2 cellular contexts compared by ENCODE assay signal in the genomic region with DNA sequence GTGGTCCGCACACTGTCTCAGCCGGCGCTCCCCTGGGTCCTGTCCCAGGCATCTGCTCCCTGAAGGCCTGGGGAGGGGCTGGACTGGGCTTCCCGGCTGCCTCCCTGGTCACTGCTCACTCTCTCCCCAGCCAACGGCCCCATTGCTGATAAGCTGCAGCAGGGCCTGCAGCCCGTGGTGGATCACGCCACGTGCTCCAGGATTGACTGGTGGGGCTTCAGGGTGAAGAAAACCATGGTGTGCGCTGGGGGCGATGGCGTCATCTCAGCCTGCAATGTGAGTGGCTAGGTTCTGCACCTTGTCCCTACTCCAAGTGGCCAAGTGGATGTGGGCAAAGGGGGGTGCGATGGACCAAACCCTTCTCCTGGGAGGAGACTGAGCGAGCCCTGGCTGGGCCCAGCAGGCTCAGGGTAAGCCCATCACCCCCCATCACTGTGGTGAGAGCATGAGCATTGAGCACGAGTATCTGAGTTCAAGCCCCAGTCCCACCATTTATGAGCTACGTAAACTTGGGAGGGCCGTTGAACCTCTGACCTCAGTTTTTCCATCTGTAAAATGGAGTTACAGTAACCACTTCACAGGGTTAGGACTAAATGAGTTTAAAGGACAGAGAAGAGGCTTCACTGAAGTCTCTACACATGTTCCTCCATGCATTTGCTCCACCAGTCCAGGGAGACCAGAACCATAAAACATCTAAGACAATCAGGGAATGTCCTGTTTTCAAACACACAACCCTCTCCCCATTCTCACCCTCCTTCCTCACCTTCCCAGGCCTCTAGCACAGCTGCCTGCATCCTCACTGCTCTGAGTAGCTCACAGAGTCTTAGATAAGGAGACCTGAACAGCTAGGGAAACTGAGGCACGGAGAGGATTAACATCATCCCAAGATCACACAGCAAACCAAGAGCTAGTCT.
TF ChIP-seq lines count a peak whose summit lies in the region.

No MANE protein-coding gene starts in this region.

TF ChIP-seq in HEK293, 187 proteins besides CTCF, POLR2A, EP300 and RAD21:
- no peak for TF ChIP-seq MEIS1 (CRISPR knock-in tag; IDR thresholded peaks at IDR 0.05; ENCODE audit: borderline replicate concordance)
- TF ChIP-seq, protein P1, sequence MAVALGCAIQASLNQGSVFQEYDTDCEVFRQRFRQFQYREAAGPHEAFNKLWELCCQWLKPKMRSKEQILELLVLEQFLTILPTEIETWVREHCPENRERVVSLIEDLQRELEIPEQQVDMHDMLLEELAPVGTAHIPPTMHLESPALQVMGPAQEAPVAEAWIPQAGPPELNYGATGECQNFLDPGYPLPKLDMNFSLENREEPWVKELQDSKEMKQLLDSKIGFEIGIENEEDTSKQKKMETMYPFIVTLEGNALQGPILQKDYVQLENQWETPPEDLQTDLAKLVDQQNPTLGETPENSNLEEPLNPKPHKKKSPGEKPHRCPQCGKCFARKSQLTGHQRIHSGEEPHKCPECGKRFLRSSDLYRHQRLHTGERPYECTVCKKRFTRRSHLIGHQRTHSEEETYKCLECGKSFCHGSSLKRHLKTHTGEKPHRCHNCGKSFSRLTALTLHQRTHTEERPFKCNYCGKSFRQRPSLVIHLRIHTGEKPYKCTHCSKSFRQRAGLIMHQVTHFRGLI (tag by site-specific recombination; IDR thresholded peaks at IDR 0.05) = peak; percentile 16; the same call in 1 of the 2 replicates

TF ChIP-seq in K562, 482 proteins besides CTCF, POLR2A, EP300 and RAD21 (continues in another document):
- TF ChIP-seq MYC (IDR thresholded peaks at IDR 0.05; ENCODE audit: low read depth, low read length) = peak; percentile 97
- TF ChIP-seq MYC (CRISPR knock-in tag; IDR thresholded peaks at IDR 0.05; ENCODE audit: borderline replicate concordance, low read depth) = peak; percentile 77
- TF ChIP-seq, protein P2, sequence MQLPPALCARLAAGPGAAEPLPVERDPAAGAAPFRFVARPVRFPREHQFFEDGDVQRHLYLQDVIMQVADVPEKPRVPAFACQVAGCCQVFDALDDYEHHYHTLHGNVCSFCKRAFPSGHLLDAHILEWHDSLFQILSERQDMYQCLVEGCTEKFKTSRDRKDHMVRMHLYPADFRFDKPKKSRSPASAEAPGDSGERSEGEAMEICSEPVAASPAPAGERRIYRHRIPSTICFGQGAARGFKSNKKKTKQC (CRISPR knock-in tag; IDR thresholded peaks at IDR 0.05) = 0 out of 2 replicates have a peak, but pooled peaks have one; percentile 60
- TF ChIP-seq SRF (CRISPR knock-in tag; IDR thresholded peaks at IDR 0.05) = peak in 1 of 2 experiments; percentile 81; a peak in 1 of 4 replicates
- no peak for TF ChIP-seq PCBP2 (IDR thresholded peaks at IDR 0.05; ENCODE audit: low read depth, low read length, poor library complexity, severe bottlenecking)
- TF ChIP-seq ZBTB17 (CRISPR knock-in tag; IDR thresholded peaks at IDR 0.05) = 0 out of 2 replicates have a peak, but pooled peaks have one; percentile 31
- peak; percentile 96 for TF ChIP-seq L3MBTL2 (IDR thresholded peaks at IDR 0.05)
- TF ChIP-seq, protein P3, sequence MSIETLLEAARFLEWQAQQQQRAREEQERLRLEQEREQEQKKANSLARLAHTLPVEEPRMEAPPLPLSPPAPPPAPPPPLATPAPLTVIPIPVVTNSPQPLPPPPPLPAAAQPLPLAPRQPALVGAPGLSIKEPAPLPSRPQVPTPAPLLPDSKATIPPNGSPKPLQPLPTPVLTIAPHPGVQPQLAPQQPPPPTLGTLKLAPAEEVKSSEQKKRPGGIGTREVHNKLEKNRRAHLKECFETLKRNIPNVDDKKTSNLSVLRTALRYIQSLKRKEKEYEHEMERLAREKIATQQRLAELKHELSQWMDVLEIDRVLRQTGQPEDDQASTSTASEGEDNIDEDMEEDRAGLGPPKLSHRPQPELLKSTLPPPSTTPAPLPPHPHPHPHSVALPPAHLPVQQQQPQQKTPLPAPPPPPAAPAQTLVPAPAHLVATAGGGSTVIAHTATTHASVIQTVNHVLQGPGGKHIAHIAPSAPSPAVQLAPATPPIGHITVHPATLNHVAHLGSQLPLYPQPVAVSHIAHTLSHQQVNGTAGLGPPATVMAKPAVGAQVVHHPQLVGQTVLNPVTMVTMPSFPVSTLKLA (conservative IDR thresholded peaks at IDR 0.05) = peak; percentile 80 to 91
- TF ChIP-seq BHLHE40 (IDR thresholded peaks at IDR 0.05; ENCODE audit: low read length) = peak; percentile 87
- peak in 1 of 2 experiments; percentile 73; a peak in 3 of 4 replicates for TF ChIP-seq RCOR1 (IDR thresholded peaks at IDR 0.05; ENCODE audit: borderline replicate concordance in 1 of 2, low read depth in 2 of 2, low read length in 2 of 2)
- TF ChIP-seq ZBED1 (IDR thresholded peaks at IDR 0.05) = no peak
- TF ChIP-seq, protein P4, sequence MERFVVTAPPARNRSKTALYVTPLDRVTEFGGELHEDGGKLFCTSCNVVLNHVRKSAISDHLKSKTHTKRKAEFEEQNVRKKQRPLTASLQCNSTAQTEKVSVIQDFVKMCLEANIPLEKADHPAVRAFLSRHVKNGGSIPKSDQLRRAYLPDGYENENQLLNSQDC (CRISPR knock-in tag; IDR thresholded peaks at IDR 0.05) = no peak
- TF ChIP-seq, protein P5, sequence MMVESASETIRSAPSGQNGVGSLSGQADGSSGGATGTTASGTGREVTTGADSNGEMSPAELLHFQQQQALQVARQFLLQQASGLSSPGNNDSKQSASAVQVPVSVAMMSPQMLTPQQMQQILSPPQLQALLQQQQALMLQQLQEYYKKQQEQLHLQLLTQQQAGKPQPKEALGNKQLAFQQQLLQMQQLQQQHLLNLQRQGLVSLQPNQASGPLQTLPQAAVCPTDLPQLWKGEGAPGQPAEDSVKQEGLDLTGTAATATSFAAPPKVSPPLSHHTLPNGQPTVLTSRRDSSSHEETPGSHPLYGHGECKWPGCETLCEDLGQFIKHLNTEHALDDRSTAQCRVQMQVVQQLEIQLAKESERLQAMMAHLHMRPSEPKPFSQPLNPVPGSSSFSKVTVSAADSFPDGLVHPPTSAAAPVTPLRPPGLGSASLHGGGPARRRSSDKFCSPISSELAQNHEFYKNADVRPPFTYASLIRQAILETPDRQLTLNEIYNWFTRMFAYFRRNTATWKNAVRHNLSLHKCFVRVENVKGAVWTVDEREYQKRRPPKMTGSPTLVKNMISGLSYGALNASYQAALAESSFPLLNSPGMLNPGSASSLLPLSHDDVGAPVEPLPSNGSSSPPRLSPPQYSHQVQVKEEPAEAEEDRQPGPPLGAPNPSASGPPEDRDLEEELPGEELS (CRISPR knock-in tag; IDR thresholded peaks at IDR 0.05; ENCODE audit: borderline replicate concordance) = 0 out of 2 replicates have a peak, but pooled peaks have one; percentile 20
- TF ChIP-seq, protein P6, sequence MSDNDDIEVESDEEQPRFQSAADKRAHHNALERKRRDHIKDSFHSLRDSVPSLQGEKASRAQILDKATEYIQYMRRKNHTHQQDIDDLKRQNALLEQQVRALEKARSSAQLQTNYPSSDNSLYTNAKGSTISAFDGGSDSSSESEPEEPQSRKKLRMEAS (CRISPR knock-in tag; IDR thresholded peaks at IDR 0.05) = peak; percentile 98
- TF ChIP-seq TAF1 (IDR thresholded peaks at IDR 0.05; ENCODE audit: control insufficient read depth, extremely low read depth, insufficient read depth, low read length, severe bottlenecking) = no peak
- TF ChIP-seq CEBPG (CRISPR knock-in tag; IDR thresholded peaks at IDR 0.05) = peak; percentile 57; the same call in 1 of the 2 replicates
- TF ChIP-seq CEBPG (tag; conservative IDR thresholded peaks at IDR 0.05 in 1 of 2, IDR thresholded peaks at IDR 0.05 in 1 of 2) = no peak
- TF ChIP-seq, protein P7, sequence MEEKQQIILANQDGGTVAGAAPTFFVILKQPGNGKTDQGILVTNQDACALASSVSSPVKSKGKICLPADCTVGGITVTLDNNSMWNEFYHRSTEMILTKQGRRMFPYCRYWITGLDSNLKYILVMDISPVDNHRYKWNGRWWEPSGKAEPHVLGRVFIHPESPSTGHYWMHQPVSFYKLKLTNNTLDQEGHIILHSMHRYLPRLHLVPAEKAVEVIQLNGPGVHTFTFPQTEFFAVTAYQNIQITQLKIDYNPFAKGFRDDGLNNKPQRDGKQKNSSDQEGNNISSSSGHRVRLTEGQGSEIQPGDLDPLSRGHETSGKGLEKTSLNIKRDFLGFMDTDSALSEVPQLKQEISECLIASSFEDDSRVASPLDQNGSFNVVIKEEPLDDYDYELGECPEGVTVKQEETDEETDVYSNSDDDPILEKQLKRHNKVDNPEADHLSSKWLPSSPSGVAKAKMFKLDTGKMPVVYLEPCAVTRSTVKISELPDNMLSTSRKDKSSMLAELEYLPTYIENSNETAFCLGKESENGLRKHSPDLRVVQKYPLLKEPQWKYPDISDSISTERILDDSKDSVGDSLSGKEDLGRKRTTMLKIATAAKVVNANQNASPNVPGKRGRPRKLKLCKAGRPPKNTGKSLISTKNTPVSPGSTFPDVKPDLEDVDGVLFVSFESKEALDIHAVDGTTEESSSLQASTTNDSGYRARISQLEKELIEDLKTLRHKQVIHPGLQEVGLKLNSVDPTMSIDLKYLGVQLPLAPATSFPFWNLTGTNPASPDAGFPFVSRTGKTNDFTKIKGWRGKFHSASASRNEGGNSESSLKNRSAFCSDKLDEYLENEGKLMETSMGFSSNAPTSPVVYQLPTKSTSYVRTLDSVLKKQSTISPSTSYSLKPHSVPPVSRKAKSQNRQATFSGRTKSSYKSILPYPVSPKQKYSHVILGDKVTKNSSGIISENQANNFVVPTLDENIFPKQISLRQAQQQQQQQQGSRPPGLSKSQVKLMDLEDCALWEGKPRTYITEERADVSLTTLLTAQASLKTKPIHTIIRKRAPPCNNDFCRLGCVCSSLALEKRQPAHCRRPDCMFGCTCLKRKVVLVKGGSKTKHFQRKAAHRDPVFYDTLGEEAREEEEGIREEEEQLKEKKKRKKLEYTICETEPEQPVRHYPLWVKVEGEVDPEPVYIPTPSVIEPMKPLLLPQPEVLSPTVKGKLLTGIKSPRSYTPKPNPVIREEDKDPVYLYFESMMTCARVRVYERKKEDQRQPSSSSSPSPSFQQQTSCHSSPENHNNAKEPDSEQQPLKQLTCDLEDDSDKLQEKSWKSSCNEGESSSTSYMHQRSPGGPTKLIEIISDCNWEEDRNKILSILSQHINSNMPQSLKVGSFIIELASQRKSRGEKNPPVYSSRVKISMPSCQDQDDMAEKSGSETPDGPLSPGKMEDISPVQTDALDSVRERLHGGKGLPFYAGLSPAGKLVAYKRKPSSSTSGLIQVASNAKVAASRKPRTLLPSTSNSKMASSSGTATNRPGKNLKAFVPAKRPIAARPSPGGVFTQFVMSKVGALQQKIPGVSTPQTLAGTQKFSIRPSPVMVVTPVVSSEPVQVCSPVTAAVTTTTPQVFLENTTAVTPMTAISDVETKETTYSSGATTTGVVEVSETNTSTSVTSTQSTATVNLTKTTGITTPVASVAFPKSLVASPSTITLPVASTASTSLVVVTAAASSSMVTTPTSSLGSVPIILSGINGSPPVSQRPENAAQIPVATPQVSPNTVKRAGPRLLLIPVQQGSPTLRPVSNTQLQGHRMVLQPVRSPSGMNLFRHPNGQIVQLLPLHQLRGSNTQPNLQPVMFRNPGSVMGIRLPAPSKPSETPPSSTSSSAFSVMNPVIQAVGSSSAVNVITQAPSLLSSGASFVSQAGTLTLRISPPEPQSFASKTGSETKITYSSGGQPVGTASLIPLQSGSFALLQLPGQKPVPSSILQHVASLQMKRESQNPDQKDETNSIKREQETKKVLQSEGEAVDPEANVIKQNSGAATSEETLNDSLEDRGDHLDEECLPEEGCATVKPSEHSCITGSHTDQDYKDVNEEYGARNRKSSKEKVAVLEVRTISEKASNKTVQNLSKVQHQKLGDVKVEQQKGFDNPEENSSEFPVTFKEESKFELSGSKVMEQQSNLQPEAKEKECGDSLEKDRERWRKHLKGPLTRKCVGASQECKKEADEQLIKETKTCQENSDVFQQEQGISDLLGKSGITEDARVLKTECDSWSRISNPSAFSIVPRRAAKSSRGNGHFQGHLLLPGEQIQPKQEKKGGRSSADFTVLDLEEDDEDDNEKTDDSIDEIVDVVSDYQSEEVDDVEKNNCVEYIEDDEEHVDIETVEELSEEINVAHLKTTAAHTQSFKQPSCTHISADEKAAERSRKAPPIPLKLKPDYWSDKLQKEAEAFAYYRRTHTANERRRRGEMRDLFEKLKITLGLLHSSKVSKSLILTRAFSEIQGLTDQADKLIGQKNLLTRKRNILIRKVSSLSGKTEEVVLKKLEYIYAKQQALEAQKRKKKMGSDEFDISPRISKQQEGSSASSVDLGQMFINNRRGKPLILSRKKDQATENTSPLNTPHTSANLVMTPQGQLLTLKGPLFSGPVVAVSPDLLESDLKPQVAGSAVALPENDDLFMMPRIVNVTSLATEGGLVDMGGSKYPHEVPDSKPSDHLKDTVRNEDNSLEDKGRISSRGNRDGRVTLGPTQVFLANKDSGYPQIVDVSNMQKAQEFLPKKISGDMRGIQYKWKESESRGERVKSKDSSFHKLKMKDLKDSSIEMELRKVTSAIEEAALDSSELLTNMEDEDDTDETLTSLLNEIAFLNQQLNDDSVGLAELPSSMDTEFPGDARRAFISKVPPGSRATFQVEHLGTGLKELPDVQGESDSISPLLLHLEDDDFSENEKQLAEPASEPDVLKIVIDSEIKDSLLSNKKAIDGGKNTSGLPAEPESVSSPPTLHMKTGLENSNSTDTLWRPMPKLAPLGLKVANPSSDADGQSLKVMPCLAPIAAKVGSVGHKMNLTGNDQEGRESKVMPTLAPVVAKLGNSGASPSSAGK (IDR thresholded peaks at IDR 0.05) = peak; percentile 94
- TF ChIP-seq ZNF436 (CRISPR knock-in tag; IDR thresholded peaks at IDR 0.05) = no peak
- TF ChIP-seq CEBPB (tag; IDR thresholded peaks at IDR 0.05) = peak; percentile 45; the same call in 1 of the 2 replicates
- no peak for TF ChIP-seq RB1 (IDR thresholded peaks at IDR 0.05; ENCODE audit: low read depth)
- TF ChIP-seq FOXA3 (CRISPR knock-in tag; conservative IDR thresholded peaks at IDR 0.05 in 1 of 2, IDR thresholded peaks at IDR 0.05 in 1 of 2) = peak in 1 of 2 experiments; percentile 47; a peak in 1 of 4 replicates
- TF ChIP-seq NRF1 (conservative IDR thresholded peaks at IDR 0.05 in 1 of 2, IDR thresholded peaks at IDR 0.05 in 1 of 2) = peak; percentile 22 to 32; a peak in 2 of 4 replicates
- TF ChIP-seq, protein P8, sequence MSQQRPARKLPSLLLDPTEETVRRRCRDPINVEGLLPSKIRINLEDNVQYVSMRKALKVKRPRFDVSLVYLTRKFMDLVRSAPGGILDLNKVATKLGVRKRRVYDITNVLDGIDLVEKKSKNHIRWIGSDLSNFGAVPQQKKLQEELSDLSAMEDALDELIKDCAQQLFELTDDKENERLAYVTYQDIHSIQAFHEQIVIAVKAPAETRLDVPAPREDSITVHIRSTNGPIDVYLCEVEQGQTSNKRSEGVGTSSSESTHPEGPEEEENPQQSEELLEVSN (IDR thresholded peaks at IDR 0.05; ENCODE audit: borderline replicate concordance in 1 of 2, extremely low read depth in 1 of 2, insufficient read depth in 1 of 2, insufficient read length in 1 of 2, low read depth in 1 of 2, low read length in 1 of 2, poor library complexity in 1 of 2, severe bottlenecking in 1 of 2) = peak; percentile 86
- TF ChIP-seq, protein P9, sequence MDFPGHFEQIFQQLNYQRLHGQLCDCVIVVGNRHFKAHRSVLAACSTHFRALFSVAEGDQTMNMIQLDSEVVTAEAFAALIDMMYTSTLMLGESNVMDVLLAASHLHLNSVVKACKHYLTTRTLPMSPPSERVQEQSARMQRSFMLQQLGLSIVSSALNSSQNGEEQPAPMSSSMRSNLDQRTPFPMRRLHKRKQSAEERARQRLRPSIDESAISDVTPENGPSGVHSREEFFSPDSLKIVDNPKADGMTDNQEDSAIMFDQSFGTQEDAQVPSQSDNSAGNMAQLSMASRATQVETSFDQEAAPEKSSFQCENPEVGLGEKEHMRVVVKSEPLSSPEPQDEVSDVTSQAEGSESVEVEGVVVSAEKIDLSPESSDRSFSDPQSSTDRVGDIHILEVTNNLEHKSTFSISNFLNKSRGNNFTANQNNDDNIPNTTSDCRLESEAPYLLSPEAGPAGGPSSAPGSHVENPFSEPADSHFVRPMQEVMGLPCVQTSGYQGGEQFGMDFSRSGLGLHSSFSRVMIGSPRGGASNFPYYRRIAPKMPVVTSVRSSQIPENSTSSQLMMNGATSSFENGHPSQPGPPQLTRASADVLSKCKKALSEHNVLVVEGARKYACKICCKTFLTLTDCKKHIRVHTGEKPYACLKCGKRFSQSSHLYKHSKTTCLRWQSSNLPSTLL (IDR thresholded peaks at IDR 0.05) = no peak
